Comparison of ENCODE assay signal across 14 cellular contexts in the genomic region with DNA sequence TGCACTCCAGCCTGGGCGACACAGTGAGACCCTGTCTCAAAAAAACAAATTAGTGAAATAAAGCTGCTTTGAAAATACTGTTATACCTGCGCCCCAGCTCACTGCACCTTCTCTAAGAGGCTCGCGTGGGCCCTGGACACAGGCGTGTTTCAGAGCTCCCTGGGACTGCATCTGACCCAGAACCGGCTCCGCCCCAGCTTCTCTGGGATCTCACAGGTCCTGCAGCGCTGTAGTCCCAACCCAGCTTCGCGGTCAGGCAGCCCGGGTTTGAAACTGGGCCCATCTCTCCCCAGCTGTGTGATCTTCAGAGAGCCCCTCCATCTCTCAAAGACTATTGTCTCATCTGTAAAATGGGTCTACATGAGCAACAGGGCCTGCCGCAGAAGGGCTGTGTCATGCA. TPM values are rescaled to one million over a fixed set of nuclear protein-coding genes. Genes with fewer than 3 reads are reported as not detected.
DNase-seq lines count a peak whose midpoint lies in the region; ATAC-seq and TF ChIP-seq lines count a peak whose summit lies in the region.
"Had no signal": no experiment of that assay in that cellular context is flagged by ENCODE, and none has a peak within 500 bp of the region (broad histone marks: within the 10 kb centered on the region; RNA-seq: fewer than 3 reads in every experiment).

No MANE protein-coding gene starts in this region.

- H3K4me3 ChIP-seq in osteoblast (ENCODE audit: insufficient read depth, low read length) (no peak overlapping the region), MG63 (no peak overlapping the region)

- no peaks in the 10 kb centered on the region for H3K4me1 Mint-ChIP-seq in activated CD8-positive, alpha-beta memory T cell treated with anti-CD3 and anti-CD28 coated beads, Interleukin-2, amount 10 ng/mL, durations not matched to agents 7 days and 5 days
- H3K4me1 Mint-ChIP-seq in endothelial cell (ENCODE audit: unreplicated experiment), result no peaks in the 10 kb centered on the region

- no peaks in the 10 kb centered on the region for H4K20me1 ChIP-seq in osteoblast (ENCODE audit: insufficient read depth, low read length)

- H3K27me3 Mint-ChIP-seq in activated CD8-positive, alpha-beta memory T cell treated with anti-CD3 and anti-CD28 coated beads, Interleukin-2, amount 10 ng/mL, durations not matched to agents 7 days and 5 days, result peaks cover 20% of the 10 kb centered on the region
- peaks cover 22% of the 10 kb centered on the region for H3K27me3 Mint-ChIP-seq in endothelial cell (ENCODE audit: unreplicated experiment)

- H3K4me2 ChIP-seq in osteoblast (ENCODE audit: insufficient read depth, low read length), result no peak overlapping the region

- H3K9me3 ChIP-seq in osteoblast (ENCODE audit: low read depth, low read length) (no peaks in the 10 kb centered on the region), MG63 (no peaks in the 10 kb centered on the region)

- no peak overlapping the region for H3K27ac Mint-ChIP-seq in activated CD8-positive, alpha-beta memory T cell treated with anti-CD3 and anti-CD28 coated beads, Interleukin-2, amount 10 ng/mL, durations not matched to agents 7 days and 5 days
- H3K27ac Mint-ChIP-seq in endothelial cell (ENCODE audit: unreplicated experiment), result no peak overlapping the region
- H3K27ac Mint-ChIP-seq: CD4-positive, alpha-beta T cell had no signal

- no peaks in the 10 kb centered on the region for H3K4me1 ChIP-seq in osteoblast (ENCODE audit: insufficient read depth, low read length)

- no peak for ATAC-seq in activated CD8-positive, alpha-beta memory T cell treated with anti-CD3 and anti-CD28 coated beads, Interleukin-2, amount 10 ng/mL, durations not matched to agents 7 days and 5 days
- ATAC-seq: HCT116 had no signal

- CTCF ChIA-PET in activated CD8-positive, alpha-beta memory T cell treated with anti-CD3 and anti-CD28 coated beads, Interleukin-2, amount 10 ng/mL, durations not matched to agents 7 days and 5 days (lab: Charles Lee), result interaction anchor here (1.6 kb wide), 1 partner anchor 39 kb away, joined by 4 read pairs; no protein-coding TSS in a partner anchor

- H3K36me3 Mint-ChIP-seq in activated CD8-positive, alpha-beta memory T cell treated with anti-CD3 and anti-CD28 coated beads, Interleukin-2, amount 10 ng/mL, durations not matched to agents 7 days and 5 days, result no peaks in the 10 kb centered on the region
- H3K36me3 Mint-ChIP-seq in endothelial cell (ENCODE audit: low read depth, unreplicated experiment), result peaks cover 17% of the 10 kb centered on the region

- peak; percentile 30 for DNase-seq in activated CD8-positive, alpha-beta memory T cell treated with anti-CD3 and anti-CD28 coated beads, Interleukin-2, amount 50 U/mL, for 48 hours
- DNase-seq in activated CD8-positive, alpha-beta memory T cell treated with anti-CD3 and anti-CD28 coated beads, Interleukin-2, amount 10 ng/mL, durations not matched to agents 7 days and 5 days, result no peak
- DNase-seq in endothelial cell (ENCODE audit: low spot score) (no peak), osteoblast (ENCODE audit: insufficient read length, low spot score, missing footprints) (peak; percentile 32), MG63 (no peak), cerebellar cortex (ENCODE audit: low spot score) (no peak), NCI-H345 (lab: John Stamatoyannopoulos, UW) (no peak)
- DNase-seq: C1 segment of cervical spinal cord; Calu3; CD4-positive, alpha-beta T cell; DMS 273 treated with DMSO at 0.1 percent for 48 hours had no signal

- H3K79me2 ChIP-seq in osteoblast (ENCODE audit: insufficient read depth, low read length), result no peaks in the 10 kb centered on the region

- no peak overlapping the region for H3K4me3 Mint-ChIP-seq in activated CD8-positive, alpha-beta memory T cell treated with anti-CD3 and anti-CD28 coated beads, Interleukin-2, amount 10 ng/mL, durations not matched to agents 7 days and 5 days
- H3K4me3 Mint-ChIP-seq in endothelial cell (ENCODE audit: unreplicated experiment), result peak overlapping the region; percentile 57
- H3K4me3 Mint-ChIP-seq: CD4-positive, alpha-beta T cell had no signal

- TF ChIP-seq CTCF in endothelial cell (IDR thresholded peaks at IDR 0.05; ENCODE audit: unreplicated experiment) (no peak), osteoblast (IDR thresholded peaks at IDR 0.05; ENCODE audit: extremely low read depth, low read depth, low read length) (no peak)

- H3K36me3 ChIP-seq in osteoblast (ENCODE audit: insufficient read depth, low read length) (no peaks in the 10 kb centered on the region), MG63 (no peaks in the 10 kb centered on the region)

- H3K27ac ChIP-seq in osteoblast (ENCODE audit: low read depth, low read length), result no peak overlapping the region
- H3K27ac ChIP-seq: 22Rv1, HL-60 had no signal

- no peaks in the 10 kb centered on the region for H3K9me3 Mint-ChIP-seq in activated CD8-positive, alpha-beta memory T cell treated with anti-CD3 and anti-CD28 coated beads, Interleukin-2, amount 10 ng/mL, durations not matched to agents 7 days and 5 days (ENCODE audit: low read depth)
- H3K9me3 Mint-ChIP-seq in endothelial cell (ENCODE audit: unreplicated experiment), result peaks cover 47% of the 10 kb centered on the region
- H3K9me3 Mint-ChIP-seq: CD4-positive, alpha-beta T cell had no signal

- H3K27me3 ChIP-seq in osteoblast (ENCODE audit: insufficient read depth, low read length) (no peaks in the 10 kb centered on the region), MG63 (0 out of 2 replicates have a peak, but pooled peaks cover 2% of the 10 kb centered on the region)

- H2AFZ ChIP-seq in osteoblast (ENCODE audit: low read length), result no peak overlapping the region

RNA-seq across cellular contexts. Expression of a gene that starts 7.5 kb away (rescaled TPM):
- total RNA-seq in activated CD8-positive, alpha-beta memory T cell treated with anti-CD3 and anti-CD28 coated beads, Interleukin-2, amount 10 ng/mL, durations not matched to agents 7 days and 5 days, result not detected
- total RNA-seq in endothelial cell (ENCODE audit: unreplicated experiment), result 1.4 TPM
- not detected in 2 replicates for total RNA-seq in osteoblast
- total RNA-seq in MG63 (2014; rRNA removed; shearing (Covaris generic); ENCODE audit: low replicate concordance), result 0.76 TPM in 1 of 2 replicates, not detected in the other
- total RNA-seq: CD4-positive, alpha-beta T cell had no signal

Comparison
In these comparisons a context has a peak if more than half of its experiments do, and no peak if none do; other contexts are left out.
1. DNase-seq: peak in activated CD8-positive, alpha-beta memory T cell treated with anti-CD3 and anti-CD28 coated beads, Interleukin-2, amount 50 U/mL, for 48 hours (single experiment) and osteoblast (single experiment); none in activated CD8-positive, alpha-beta memory T cell treated with anti-CD3 and anti-CD28 coated beads, Interleukin-2, amount 10 ng/mL, durations not matched to agents 7 days and 5 days (single experiment), endothelial cell (single experiment), MG63 (single experiment), cerebellar cortex (single experiment) and NCI-H345 (single experiment).